Comparison of ENCODE assay signal across 19 cellular contexts in the genomic region with DNA sequence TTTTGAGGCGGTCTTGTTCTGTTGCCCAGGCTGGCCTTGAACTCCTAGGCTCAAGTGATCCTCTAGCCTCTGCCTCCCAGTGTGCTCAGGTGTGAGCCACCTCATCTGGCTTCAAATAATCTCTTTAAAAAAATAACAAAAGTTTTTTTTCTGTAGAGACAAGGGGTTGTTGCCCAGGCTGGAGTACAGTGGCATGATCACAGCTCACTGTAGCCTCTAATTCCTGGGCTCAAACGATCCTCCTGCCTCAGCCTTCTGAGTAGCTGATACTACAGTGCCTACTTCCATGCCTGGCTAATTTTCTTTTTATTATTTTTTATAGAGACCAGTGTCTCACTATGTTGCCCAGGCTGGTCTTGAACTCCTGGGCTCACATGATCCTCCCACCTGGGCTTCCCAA. TPM values are rescaled to one million over a fixed set of nuclear protein-coding genes. Genes with fewer than 3 reads are reported as not detected.
A peak's percentile ranks its signal among the peaks of the same experiment; 100 is the strongest.
DNase-seq lines count a peak whose midpoint lies in the region; ATAC-seq, FAIRE-seq and TF ChIP-seq lines count a peak whose summit lies in the region.
"Had no signal": no experiment of that assay in that cellular context is flagged by ENCODE, and none has a peak within 500 bp of the region (broad histone marks: within the 10 kb centered on the region; RNA-seq: fewer than 3 reads in every experiment).

No MANE protein-coding gene starts in this region.

- no peak overlapping the region for H2AFZ ChIP-seq in smooth muscle cell (ENCODE audit: low read depth)

- no peak overlapping the region for H3K4me3 ChIP-seq in A549
- H3K4me3 ChIP-seq in HEK293 (ENCODE audit: low read depth, low read length), result no peak overlapping the region
- no peak overlapping the region for H3K4me3 ChIP-seq in esophagus muscularis mucosa
- no peak overlapping the region for H3K4me3 ChIP-seq in smooth muscle cell
- H3K4me3 ChIP-seq: colonic mucosa had no signal

- H3K4me2 ChIP-seq in A549 (no peak overlapping the region), smooth muscle cell (no peak overlapping the region)
- H3K4me2 ChIP-seq: KMS-11 had no signal

- H3K27ac ChIP-seq in A549 (peak overlapping the region; percentile 36 to 70; a peak in 4 of 6 replicates), HEK293 (ENCODE audit: extremely low read depth, low read depth, low read length) (no peak overlapping the region), esophagus muscularis mucosa (replicated peaks in 1 of 4) (peak overlapping the region; percentile 84 to 90 (median 88)), smooth muscle cell (ENCODE audit: low read depth) (peak overlapping the region; percentile 70)
- H3K27ac ChIP-seq: colonic mucosa, KMS-11 had no signal

- CTCF ChIA-PET in A549 (lab: Yijun Ruan, JAX), result interaction anchor here (1.5 kb wide), 1 partner anchor 1828 kb away, joined by 4 read pairs; no protein-coding TSS in a partner anchor
- CTCF ChIA-PET in HEK293 (lab: Yijun Ruan, JAX), result no interaction called here

- TF ChIP-seq CTCF in A549 (IDR thresholded peaks at IDR 0.05) (no peak), HEK293 (tag by site-specific recombination; IDR thresholded peaks at IDR 0.05) (no peak), esophagus muscularis mucosa (IDR thresholded peaks at IDR 0.05) (no peak), smooth muscle cell (IDR thresholded peaks at IDR 0.05; ENCODE audit: borderline replicate concordance, insufficient read depth, poor library complexity, severe bottlenecking) (no peak)

- H3K27me3 ChIP-seq in esophagus muscularis mucosa, result no peaks in the 10 kb centered on the region
- no peaks in the 10 kb centered on the region for H3K27me3 ChIP-seq in smooth muscle cell (ENCODE audit: low read depth)
- H3K27me3 ChIP-seq: colonic mucosa had no signal

- H3K79me2 ChIP-seq in smooth muscle cell (ENCODE audit: low read depth), result peaks cover 99% of the 10 kb centered on the region

- TF ChIP-seq POLR2A in A549 (IDR thresholded peaks at IDR 0.05; ENCODE audit: low read length) (no peak), esophagus muscularis mucosa (IDR thresholded peaks at IDR 0.05; ENCODE audit: low read depth) (no peak)

- WGBS in A549 (ENCODE audit: missing lambda C conversion rate), result 91% methylated on average over 2 of the region's 2 CpGs
- 93% methylated on average over 2 of the region's 2 CpGs for WGBS in esophagus muscularis mucosa
- WGBS in smooth muscle cell (ENCODE audit: low lambda C conversion rate), result 100% methylated on average over 2 of the region's 2 CpGs

- H3K9me3 ChIP-seq in A549 (no peaks in the 10 kb centered on the region), HEK293 (ENCODE audit: control insufficient read depth, insufficient read depth, low read depth, low read length) (no peaks in the 10 kb centered on the region), esophagus muscularis mucosa (no peaks in the 10 kb centered on the region), smooth muscle cell (replicated peaks; ENCODE audit: low read depth) (no peaks in the 10 kb centered on the region)
- H3K9me3 ChIP-seq: Caco-2, colonic mucosa had no signal

- DNase-seq in A549 (ENCODE audit: low read depth in 1 of 2, low spot score in 1 of 2), result no peak
- DNase-seq in esophagus muscularis mucosa (ENCODE audit: extremely low spot score), result no peak
- DNase-seq in smooth muscle cell (lab: John Stamatoyannopoulos, UW; ENCODE audit: unreplicated experiment), result no peak
- DNase-seq in AG20443 (ENCODE audit: low spot score), result no peak
- no peak for DNase-seq in SIG-M5 treated with dmso at 0.1 percent for 504 hours (lab: John Stamatoyannopoulos, UW; ENCODE audit: unreplicated experiment)
- DNase-seq: activated CD4-positive, alpha-beta memory T cell treated with anti-CD3 and anti-CD28 coated beads for 36 hours; activated T-cell treated with anti-CD3 and anti-CD28 coated beads, Interleukin-2, amount 50 U/mL, for 72 hours; Caco-2; colonic mucosa; foreskin melanocyte; H7; NCI-H2029; NCI-H446 treated with DMSO at 0.1 percent for 48 hours; NK-92 treated with Interleukin-12 subunit alpha and Interleukin-12 subunit beta, amount 100 ng/mL, for 24 hours; T-helper 1 cell had no signal

- TF ChIP-seq EP300 in A549 (IDR thresholded peaks at IDR 0.05) (no peak), esophagus muscularis mucosa (IDR thresholded peaks at IDR 0.05) (no peak)

- no peak for FAIRE-seq in A549 (lab: Jason Lieb, UNC)

- H3K4me1 ChIP-seq in A549, result peaks cover 40% of the 10 kb centered on the region
- peaks cover 3% of the 10 kb centered on the region for H3K4me1 ChIP-seq in HEK293 (ENCODE audit: control insufficient read depth, insufficient read depth, low read length)
- peaks cover 57 to 92% (median 85%) of the 10 kb centered on the region in 4 donors for H3K4me1 ChIP-seq in esophagus muscularis mucosa
- H3K4me1 ChIP-seq in smooth muscle cell (ENCODE audit: low read depth), result no peaks in the 10 kb centered on the region
- H3K4me1 ChIP-seq: Caco-2, colonic mucosa had no signal

- no peak overlapping the region for H3K9ac ChIP-seq in smooth muscle cell (ENCODE audit: low read depth)
- H3K9ac ChIP-seq: KMS-11 had no signal

- H3F3A ChIP-seq in smooth muscle cell (ENCODE audit: low read depth), result no peaks in the 10 kb centered on the region

- TF ChIP-seq RAD21 in A549 (conservative IDR thresholded peaks at IDR 0.05 in 1 of 2, IDR thresholded peaks at IDR 0.05 in 1 of 2), result no peak

- ATAC-seq in A549, result no peak
- no peak for ATAC-seq in HG02642 (IDR thresholded peaks at IDR 0.05; ENCODE audit: poor library complexity, unreplicated experiment)
- no peak for ATAC-seq in HG03097 (IDR thresholded peaks at IDR 0.05; ENCODE audit: low FRiP score, unreplicated experiment)
- ATAC-seq: activated T-cell treated with anti-CD3 and anti-CD28 coated beads, Interleukin-2, amount 50 U/mL, for 72 hours had no signal

- intact Hi-C loops in esophagus muscularis mucosa (cut with DNase I), result no loop called here

- H4K20me1 ChIP-seq in smooth muscle cell (ENCODE audit: low read depth), result peaks cover 100% of the 10 kb centered on the region

- POLR2A ChIA-PET in A549 (lab: Yijun Ruan, JAX) (no interaction called here), HEK293 (lab: Yijun Ruan, JAX) (no interaction called here)

- H3K36me3 ChIP-seq in HEK293 (ENCODE audit: control insufficient read depth in 2 of 2, insufficient read depth in 1 of 2, low read length in 2 of 2), result no peaks in the 10 kb centered on the region; a peak in 1 of 3 replicates
- no peaks in the 10 kb centered on the region for H3K36me3 ChIP-seq in esophagus muscularis mucosa
- H3K36me3 ChIP-seq in smooth muscle cell (ENCODE audit: low read depth), result no peaks in the 10 kb centered on the region
- H3K36me3 ChIP-seq: colonic mucosa had no signal

TF ChIP-seq in A549, 52 proteins besides CTCF, POLR2A, EP300 and RAD21 (continues in another document):
- TF ChIP-seq HEYL (CRISPR knock-in tag; IDR thresholded peaks at IDR 0.05) (no peak), HOXB5 (CRISPR knock-in tag; IDR thresholded peaks at IDR 0.05) (no peak), ZC3H11A (IDR thresholded peaks at IDR 0.05) (no peak), JUN (IDR thresholded peaks at IDR 0.05) (no peak), ESRRA (IDR thresholded peaks at IDR 0.05; ENCODE audit: borderline replicate concordance, low read length) (no peak)
- TF ChIP-seq, protein P1, sequence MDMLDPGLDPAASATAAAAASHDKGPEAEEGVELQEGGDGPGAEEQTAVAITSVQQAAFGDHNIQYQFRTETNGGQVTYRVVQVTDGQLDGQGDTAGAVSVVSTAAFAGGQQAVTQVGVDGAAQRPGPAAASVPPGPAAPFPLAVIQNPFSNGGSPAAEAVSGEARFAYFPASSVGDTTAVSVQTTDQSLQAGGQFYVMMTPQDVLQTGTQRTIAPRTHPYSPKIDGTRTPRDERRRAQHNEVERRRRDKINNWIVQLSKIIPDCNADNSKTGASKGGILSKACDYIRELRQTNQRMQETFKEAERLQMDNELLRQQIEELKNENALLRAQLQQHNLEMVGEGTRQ (IDR thresholded peaks at IDR 0.05), result no peak

TF ChIP-seq in HEK293, 187 proteins besides CTCF, POLR2A, EP300 and RAD21:
- 0 out of 2 replicates have a peak, but pooled peaks have one; percentile 12 for TF ChIP-seq ZNF121 (tag by site-specific recombination; IDR thresholded peaks at IDR 0.05)
- no peak for TF ChIP-seq YY1 (tag by site-specific recombination; IDR thresholded peaks at IDR 0.05)
- TF ChIP-seq ZNF140 (tag by site-specific recombination; IDR thresholded peaks at IDR 0.05), result no peak
TF ChIP-seq in HEK293: peak in this region for 1.

RNA-seq across cellular contexts. Expression of gene FOXK1, which starts 11.7 kb away (rescaled TPM):
- 6.8 and 8.3 TPM in 2 replicates for polyA plus RNA-seq in A549 (2011; rRNA removed)
- polyA plus RNA-seq in A549 (2012; cell fraction: cytosol; rRNA removed), result 7.4 and 10.0 TPM in 2 replicates
- 27.5 and 29.2 TPM in 2 replicates for polyA plus RNA-seq in A549 (2012; cell fraction: nucleus; rRNA removed)
- 9.8 to 10.9 TPM (median 10.2 TPM) in 3 replicates for polyA plus RNA-seq in A549 (2017; fragmentation: RNase III; extraction: RNeasy Plus Mini Kit Qiagen cat#74134 plus additional on column Dnase treatment)
- polyA minus RNA-seq in A549 (2011; rRNA and poly(A)+ RNA removed), result 15.7 and 19.4 TPM in 2 replicates
- total RNA-seq in esophagus muscularis mucosa, result 10 to 100 TPM; 23.4 to 46.1 (median 36.3) TPM
- 10.4 and 11.6 TPM in 2 replicates for total RNA-seq in smooth muscle cell
- 6.0 and 8.5 TPM in 2 replicates for polyA plus RNA-seq in smooth muscle cell
